21 cellular contexts compared by ENCODE assay signal in genomic region chr20:32321390-32321789, GRCh38.
"Had no signal": no experiment of that assay in that cellular context is flagged by ENCODE, and none has a peak within 500 bp of the region (broad histone marks: within the 10 kb centered on the region; RNA-seq: fewer than 3 reads in every experiment).

No MANE protein-coding gene starts in this region.

- H3K27ac ChIP-seq: foreskin keratinocyte, psoas muscle, right lobe of liver, suprapubic skin had no signal

- H3K4me2 ChIP-seq: smooth muscle cell had no signal

- ATAC-seq: foreskin keratinocyte, psoas muscle, right lobe of liver, T-helper 17 cell had no signal

- H3K4me1 Mint-ChIP-seq: activated CD4-positive, alpha-beta T cell treated with anti-CD3 and anti-CD28 coated beads, Interleukin-2, amount 10 ng/mL, durations not matched to agents 7 days and 5 days had no signal

- H3K9me3 ChIP-seq: psoas muscle, right lobe of liver, suprapubic skin had no signal

- H3K9me3 Mint-ChIP-seq: activated B cell treated with CpG ODN at 0.5 μM for 24 hours; dendritic cell treated with granulocyte-macrophage colony-stimulating factor and Interleukin-4, amounts not matched to agents 40 ng/mL and 50 ng/mL, for 4 days; nephron; stimulated activated naive CD8-positive, alpha-beta T cell treated with anti-CD3 and anti-CD28 coated beads, Interleukin-15, Interleukin-2, amounts not matched to agents 100 ng/mL and 50 ng/mL, for 24 hours had no signal

- H3K4me3 Mint-ChIP-seq: activated B cell treated with CpG ODN at 0.5 μM for 24 hours; activated CD4-positive, alpha-beta T cell treated with anti-CD3 and anti-CD28 coated beads, Interleukin-2, amount 10 ng/mL, durations not matched to agents 7 days and 5 days; dendritic cell treated with granulocyte-macrophage colony-stimulating factor and Interleukin-4, amounts not matched to agents 40 ng/mL and 50 ng/mL, for 4 days; nephron; stimulated activated naive CD8-positive, alpha-beta T cell treated with anti-CD3 and anti-CD28 coated beads, Interleukin-15, Interleukin-2, amounts not matched to agents 100 ng/mL and 50 ng/mL, for 24 hours; T-helper 17 cell had no signal

- H3K27ac Mint-ChIP-seq: activated B cell treated with CpG ODN at 0.5 μM for 24 hours; activated CD4-positive, alpha-beta T cell treated with anti-CD3 and anti-CD28 coated beads, Interleukin-2, amount 10 ng/mL, durations not matched to agents 7 days and 5 days; dendritic cell treated with granulocyte-macrophage colony-stimulating factor and Interleukin-4, amounts not matched to agents 40 ng/mL and 50 ng/mL, for 4 days; nephron; stimulated activated naive CD8-positive, alpha-beta T cell treated with anti-CD3 and anti-CD28 coated beads, Interleukin-15, Interleukin-2, amounts not matched to agents 100 ng/mL and 50 ng/mL, for 24 hours; T-helper 17 cell had no signal

- H3K4me3 ChIP-seq: psoas muscle, right lobe of liver, smooth muscle cell, suprapubic skin had no signal

- H3K27me3 Mint-ChIP-seq: activated B cell treated with CpG ODN at 0.5 μM for 24 hours; activated CD4-positive, alpha-beta T cell treated with anti-CD3 and anti-CD28 coated beads, Interleukin-2, amount 10 ng/mL, durations not matched to agents 7 days and 5 days; dendritic cell treated with granulocyte-macrophage colony-stimulating factor and Interleukin-4, amounts not matched to agents 40 ng/mL and 50 ng/mL, for 4 days; stimulated activated naive CD8-positive, alpha-beta T cell treated with anti-CD3 and anti-CD28 coated beads, Interleukin-15, Interleukin-2, amounts not matched to agents 100 ng/mL and 50 ng/mL, for 24 hours; T-helper 17 cell had no signal

- H3K27me3 ChIP-seq: foreskin keratinocyte, right lobe of liver, suprapubic skin had no signal

- H3K4me1 ChIP-seq: foreskin keratinocyte, psoas muscle, suprapubic skin had no signal

- DNase-seq: activated B cell treated with CpG ODN at 0.5 μM for 24 hours; activated CD4-positive, alpha-beta T cell treated with anti-CD3 and anti-CD28 coated beads, Interleukin-2, amount 10 ng/mL, durations not matched to agents 7 days and 5 days; activated effector memory CD4-positive, alpha-beta T cell treated with anti-CD3 and anti-CD28 coated beads, Interleukin-2, amount 50 U/mL, for 16 hours; aorta; effector memory CD4-positive, alpha-beta T cell; foreskin keratinocyte; head of caudate nucleus; kidney glomerular epithelial cell; mesendoderm; occipital lobe; psoas muscle; right lobe of liver; stimulated activated CD4-positive, alpha-beta T cell treated with anti-CD3 and anti-CD28 coated beads, Interleukin-4, amount 100 ng/mL, for 4 hours; stimulated activated CD8-positive, alpha-beta memory T cell treated with anti-CD3 and anti-CD28 coated beads, Interleukin-4, amount 100 ng/mL, for 48 hours; T-helper 17 cell; trophoblast cell had no signal
